In the genomic region with DNA sequence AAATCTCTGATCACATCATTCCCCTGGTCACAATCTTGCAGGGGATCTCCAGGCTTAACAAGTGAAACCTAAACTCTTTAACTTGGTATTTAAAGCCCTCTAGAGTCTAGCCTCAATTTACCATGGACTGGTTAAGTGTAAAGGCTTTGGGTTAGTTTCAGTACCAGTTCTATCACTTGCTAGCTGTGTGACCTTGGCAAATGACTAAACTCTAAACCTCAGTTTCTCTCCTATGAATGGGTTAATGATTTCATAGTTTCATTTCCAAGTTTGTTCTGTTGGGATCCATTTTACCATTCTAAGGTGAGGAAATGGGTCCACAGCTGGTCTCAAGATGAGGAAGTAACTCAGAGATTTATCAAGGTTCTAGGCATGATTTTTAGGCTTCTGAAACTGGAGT, we compare ENCODE assay signal across 18 cellular contexts. TPM values are rescaled to one million over a fixed set of nuclear protein-coding genes. Genes with fewer than 3 reads are reported as not detected.
A peak's percentile ranks its signal among the peaks of the same experiment; 100 is the strongest.
DNase-seq lines count a peak whose midpoint lies in the region; ATAC-seq and TF ChIP-seq lines count a peak whose summit lies in the region.
"Had no signal": no experiment of that assay in that cellular context is flagged by ENCODE, and none has a peak within 500 bp of the region (broad histone marks: within the 10 kb centered on the region; RNA-seq: fewer than 3 reads in every experiment).

No MANE protein-coding gene starts in this region.

- H3K4me1 ChIP-seq in foreskin keratinocyte: peaks cover 18% of the 10 kb centered on the region
- H3K4me1 ChIP-seq: HAP-1 had no signal

- peak; percentile 63 for ATAC-seq in activated CD4-positive, alpha-beta T cell treated with anti-CD3 and anti-CD28 coated beads for 36 hours
- ATAC-seq in GM21619 (IDR thresholded peaks at IDR 0.05; ENCODE audit: unreplicated experiment) (peak; percentile 38), HG03342 (IDR thresholded peaks at IDR 0.05; ENCODE audit: unreplicated experiment) (peak; percentile 29), foreskin keratinocyte (no peak)
- ATAC-seq in stimulated activated memory B cell treated with anti-CD40 and anti-IgM and Interleukin-4, amounts not matched to agents 10 μg/mL and 1 μg/mL and 100 μg/mL, for 72 hours: peak; percentile 81
- ATAC-seq: WTC11 had no signal

- H3K4me1 Mint-ChIP-seq in activated CD4-positive, alpha-beta T cell treated with anti-CD3 and anti-CD28 coated beads for 36 hours: peaks cover 53% of the 10 kb centered on the region
- H3K4me1 Mint-ChIP-seq in stimulated activated memory B cell treated with anti-CD40 and anti-IgM and Interleukin-4, amounts not matched to agents 10 μg/mL and 1 μg/mL and 100 μg/mL, for 72 hours: peaks cover 40% of the 10 kb centered on the region
- H3K4me1 Mint-ChIP-seq: CD8-positive, alpha-beta memory T cell had no signal

- no peak for TF ChIP-seq CTCF in foreskin keratinocyte (conservative IDR thresholded peaks at IDR 0.05)

- H3K27me3 Mint-ChIP-seq in activated CD4-positive, alpha-beta T cell treated with anti-CD3 and anti-CD28 coated beads for 36 hours: peaks cover 4% of the 10 kb centered on the region
- peaks cover 6% of the 10 kb centered on the region for H3K27me3 Mint-ChIP-seq in stimulated activated memory B cell treated with anti-CD40 and anti-IgM and Interleukin-4, amounts not matched to agents 10 μg/mL and 1 μg/mL and 100 μg/mL, for 72 hours
- H3K27me3 Mint-ChIP-seq: memory B cell had no signal

- POLR2A ChIA-PET in activated CD4-positive, alpha-beta T cell treated with anti-CD3 and anti-CD28 coated beads for 36 hours (lab: Charles Lee): no interaction called here

- H3K27ac Mint-ChIP-seq in activated CD4-positive, alpha-beta T cell treated with anti-CD3 and anti-CD28 coated beads for 36 hours: peak overlapping the region; percentile 69
- peak overlapping the region; percentile 74 for H3K27ac Mint-ChIP-seq in stimulated activated memory B cell treated with anti-CD40 and anti-IgM and Interleukin-4, amounts not matched to agents 10 μg/mL and 1 μg/mL and 100 μg/mL, for 72 hours
- H3K27ac Mint-ChIP-seq: CD8-positive, alpha-beta memory T cell; memory B cell; WTC11 had no signal

- no peak overlapping the region for H3K4me3 Mint-ChIP-seq in activated CD4-positive, alpha-beta T cell treated with anti-CD3 and anti-CD28 coated beads for 36 hours
- H3K4me3 Mint-ChIP-seq in stimulated activated memory B cell treated with anti-CD40 and anti-IgM and Interleukin-4, amounts not matched to agents 10 μg/mL and 1 μg/mL and 100 μg/mL, for 72 hours: no peak overlapping the region
- H3K4me3 Mint-ChIP-seq: CD8-positive, alpha-beta memory T cell; memory B cell; WTC11 had no signal

- no peak for DNase-seq in activated CD4-positive, alpha-beta T cell treated with anti-CD3 and anti-CD28 coated beads for 36 hours
- no peak for DNase-seq in activated CD4-positive, alpha-beta T cell treated with anti-CD3 and anti-CD28 coated beads, Interleukin-2, amount 50 U/mL, for 4 hours
- DNase-seq in SW480 (ENCODE audit: low spot score) (no peak), foreskin keratinocyte (no peak), hepatic stellate cell (ENCODE audit: low spot score) (no peak)
- DNase-seq: CD8-positive, alpha-beta memory T cell; NCI-H2107; SK-N-SH; small intestine had no signal

- H3K27ac ChIP-seq in foreskin keratinocyte: no peak overlapping the region
- H3K27ac ChIP-seq: 22Rv1, thoracic aorta had no signal

- H3K36me3 Mint-ChIP-seq in activated CD4-positive, alpha-beta T cell treated with anti-CD3 and anti-CD28 coated beads for 36 hours (ENCODE audit: low read depth): no peaks in the 10 kb centered on the region
- no peaks in the 10 kb centered on the region for H3K36me3 Mint-ChIP-seq in stimulated activated memory B cell treated with anti-CD40 and anti-IgM and Interleukin-4, amounts not matched to agents 10 μg/mL and 1 μg/mL and 100 μg/mL, for 72 hours
- H3K36me3 Mint-ChIP-seq: CD8-positive, alpha-beta memory T cell; memory B cell; WTC11 had no signal

- no peaks in the 10 kb centered on the region for H3K27me3 ChIP-seq in foreskin keratinocyte

- intact Hi-C loops in activated CD4-positive, alpha-beta T cell treated with anti-CD3 and anti-CD28 coated beads for 36 hours (cut with DNase I, micrococcal nuclease): loop anchor here (5.0 to 10.0 kb wide), 2 partner anchors 360 to 817 kb away; partner anchors contain the start of gene MKRN2 (in 1 of the 2)

- CTCF ChIA-PET in activated CD4-positive, alpha-beta T cell treated with anti-CD3 and anti-CD28 coated beads for 36 hours (lab: Charles Lee): interaction anchor here (1.1 kb wide), 2 partner anchors 10 to 282 kb away, joined by 4 to 6 read pairs; no protein-coding TSS in a partner anchor

- H3K9me3 Mint-ChIP-seq in activated CD4-positive, alpha-beta T cell treated with anti-CD3 and anti-CD28 coated beads for 36 hours (ENCODE audit: low read depth): no peaks in the 10 kb centered on the region
- H3K9me3 Mint-ChIP-seq in stimulated activated memory B cell treated with anti-CD40 and anti-IgM and Interleukin-4, amounts not matched to agents 10 μg/mL and 1 μg/mL and 100 μg/mL, for 72 hours: no peaks in the 10 kb centered on the region
- H3K9me3 Mint-ChIP-seq: CD8-positive, alpha-beta memory T cell; memory B cell had no signal

RNA-seq across cellular contexts. Expression of gene TIMP4, which starts 38.8 kb away (rescaled TPM):
- total RNA-seq in activated CD4-positive, alpha-beta T cell treated with anti-CD3 and anti-CD28 coated beads for 36 hours: under 1 TPM; 0.11 to 0.34 TPM
- total RNA-seq in foreskin keratinocyte: 0.14 TPM in 1 of 2 replicates, not detected in the other
- 0.09 and 0.13 TPM in 2 replicates for polyA plus RNA-seq in foreskin keratinocyte
- total RNA-seq: CD8-positive, alpha-beta memory T cell; G401 had no signal
- polyA plus RNA-seq: CD8-positive, alpha-beta memory T cell; SK-N-SH had no signal
